ENCODE assay signal across 10 cellular contexts in genomic region chr20:62201173-62202082, GRCh38.
A peak's percentile ranks its signal among the peaks of the same experiment; 100 is the strongest.
DNase-seq lines count a peak whose midpoint lies in the region; ATAC-seq lines count a peak whose summit lies in the region.
"Had no signal": no experiment of that assay in that cellular context is flagged by ENCODE, and none has a peak within 500 bp of the region (broad histone marks: within the 10 kb centered on the region; RNA-seq: fewer than 3 reads in every experiment).

No MANE protein-coding gene starts in this region.

- no peak overlapping the region for H3K4me3 Mint-ChIP-seq in effector memory CD8-positive, alpha-beta T cell
- H3K4me3 Mint-ChIP-seq: activated T-helper 17 cell treated with anti-CD3 and anti-CD28 coated beads, Interleukin-2, amount 50 U/mL, for 72 hours had no signal

- H3K9me3 Mint-ChIP-seq in effector memory CD8-positive, alpha-beta T cell = no peaks in the 10 kb centered on the region
- H3K9me3 Mint-ChIP-seq: activated T-helper 17 cell treated with anti-CD3 and anti-CD28 coated beads, Interleukin-2, amount 50 U/mL, for 72 hours had no signal

- H3K4me1 Mint-ChIP-seq in effector memory CD8-positive, alpha-beta T cell (ENCODE audit: low read depth in 2 of 2) = peaks cover 0 to 2% of the 10 kb centered on the region in 2 donors
- H3K4me1 Mint-ChIP-seq: activated T-helper 17 cell treated with anti-CD3 and anti-CD28 coated beads, Interleukin-2, amount 50 U/mL, for 72 hours had no signal

- H3K27me3 Mint-ChIP-seq in effector memory CD8-positive, alpha-beta T cell = no peaks in the 10 kb centered on the region
- H3K27me3 Mint-ChIP-seq: activated T-helper 17 cell treated with anti-CD3 and anti-CD28 coated beads, Interleukin-2, amount 50 U/mL, for 72 hours had no signal

- peak; percentile 66 for ATAC-seq in HG03103 (IDR thresholded peaks at IDR 0.05; ENCODE audit: low read depth, unreplicated experiment)
- no peak for ATAC-seq in effector memory CD8-positive, alpha-beta T cell (replicated peaks)
- ATAC-seq: activated T-helper 17 cell treated with anti-CD3 and anti-CD28 coated beads, Interleukin-2, amount 50 U/mL, for 72 hours had no signal

- peak; percentile 53 to 78 for DNase-seq in SHP77 (lab: John Stamatoyannopoulos, UW)
- no peak for DNase-seq in SHP77 treated with DMSO at 0.1 percent for 48 hours (lab: John Stamatoyannopoulos, UW)
- peak; percentile 81 for DNase-seq in NCI-H510A treated with DMSO at 0.1 percent for 48 hours (lab: John Stamatoyannopoulos, UW)
- DNase-seq in retina = peak; percentile 62
- DNase-seq in effector memory CD8-positive, alpha-beta T cell = no peak
- no peak for DNase-seq in CD1c-positive myeloid dendritic cell (ENCODE audit: extremely low spot score)
- no peak for DNase-seq in RKO (ENCODE audit: low spot score)
- DNase-seq: GOT3 had no signal

- no peak overlapping the region for H3K27ac Mint-ChIP-seq in effector memory CD8-positive, alpha-beta T cell
- H3K27ac Mint-ChIP-seq: activated T-helper 17 cell treated with anti-CD3 and anti-CD28 coated beads, Interleukin-2, amount 50 U/mL, for 72 hours had no signal

- peaks cover 42% of the 10 kb centered on the region for H3K36me3 Mint-ChIP-seq in effector memory CD8-positive, alpha-beta T cell (ENCODE audit: insufficient read depth)

Comparison
In these comparisons a context has a peak if more than half of its experiments do, and no peak if none do; other contexts are left out.
1. DNase-seq: peak in SHP77 (2 of 2), NCI-H510A treated with DMSO at 0.1 percent for 48 hours (single experiment) and retina (single experiment); none in SHP77 treated with DMSO at 0.1 percent for 48 hours (single experiment), effector memory CD8-positive, alpha-beta T cell (0 of 3), CD1c-positive myeloid dendritic cell (single experiment) and RKO (single experiment).